2 cellular contexts compared by ENCODE assay signal in genomic region chr20:49505518-49505917, GRCh38.
TF ChIP-seq lines count a peak whose summit lies in the region.

No MANE protein-coding gene starts in this region.

TF ChIP-seq in HepG2, 621 proteins besides CTCF, POLR2A, EP300 and RAD21 (continued from another document):
- no peak for TF ChIP-seq ZNF639 (CRISPR knock-in tag; conservative IDR thresholded peaks at IDR 0.05)
- TF ChIP-seq, protein P1, sequence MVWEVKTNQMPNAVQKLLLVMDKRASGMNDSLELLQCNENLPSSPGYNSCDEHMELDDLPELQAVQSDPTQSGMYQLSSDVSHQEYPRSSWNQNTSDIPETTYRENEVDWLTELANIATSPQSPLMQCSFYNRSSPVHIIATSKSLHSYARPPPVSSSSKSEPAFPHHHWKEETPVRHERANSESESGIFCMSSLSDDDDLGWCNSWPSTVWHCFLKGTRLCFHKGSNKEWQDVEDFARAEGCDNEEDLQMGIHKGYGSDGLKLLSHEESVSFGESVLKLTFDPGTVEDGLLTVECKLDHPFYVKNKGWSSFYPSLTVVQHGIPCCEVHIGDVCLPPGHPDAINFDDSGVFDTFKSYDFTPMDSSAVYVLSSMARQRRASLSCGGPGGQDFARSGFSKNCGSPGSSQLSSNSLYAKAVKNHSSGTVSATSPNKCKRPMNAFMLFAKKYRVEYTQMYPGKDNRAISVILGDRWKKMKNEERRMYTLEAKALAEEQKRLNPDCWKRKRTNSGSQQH (CRISPR knock-in tag; IDR thresholded peaks at IDR 0.05; ENCODE audit: low read depth), result no peak
- no peak for TF ChIP-seq ZNF33A (CRISPR knock-in tag; IDR thresholded peaks at IDR 0.05; ENCODE audit: borderline replicate concordance)
- no peak for TF ChIP-seq MIER3 (CRISPR knock-in tag; IDR thresholded peaks at IDR 0.05; ENCODE audit: borderline replicate concordance)
- TF ChIP-seq ERF (CRISPR knock-in tag; IDR thresholded peaks at IDR 0.05), result no peak
- no peak for TF ChIP-seq THAP11 (CRISPR knock-in tag; IDR thresholded peaks at IDR 0.05)
- TF ChIP-seq, protein P2, sequence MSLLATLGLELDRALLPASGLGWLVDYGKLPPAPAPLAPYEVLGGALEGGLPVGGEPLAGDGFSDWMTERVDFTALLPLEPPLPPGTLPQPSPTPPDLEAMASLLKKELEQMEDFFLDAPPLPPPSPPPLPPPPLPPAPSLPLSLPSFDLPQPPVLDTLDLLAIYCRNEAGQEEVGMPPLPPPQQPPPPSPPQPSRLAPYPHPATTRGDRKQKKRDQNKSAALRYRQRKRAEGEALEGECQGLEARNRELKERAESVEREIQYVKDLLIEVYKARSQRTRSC (CRISPR knock-in tag; IDR thresholded peaks at IDR 0.05; ENCODE audit: low read depth), result no peak
- no peak for TF ChIP-seq PCBP2 (optimal IDR thresholded peaks at IDR 0.05; ENCODE audit: low read depth, low read length, poor library complexity, severe bottlenecking)
- no peak for TF ChIP-seq IKZF4 (CRISPR knock-in tag; IDR thresholded peaks at IDR 0.05; ENCODE audit: borderline replicate concordance, low read depth, not compliant biosample characterization)

TF ChIP-seq in SK-N-SH, 30 proteins besides CTCF, POLR2A, EP300 and RAD21 (continued from another document):
- TF ChIP-seq NRF1 (IDR thresholded peaks at IDR 0.05; ENCODE audit: low read depth, low read length) (0 out of 2 replicates have a peak, but pooled peaks have one; percentile 19), TEAD4 (IDR thresholded peaks at IDR 0.05; ENCODE audit: borderline replicate concordance, insufficient read depth) (no peak), USF1 (IDR thresholded peaks at IDR 0.05; ENCODE audit: borderline replicate concordance, low read depth) (no peak), POLR2AphosphoS5 (IDR thresholded peaks at IDR 0.05; ENCODE audit: low read depth, low read length) (no peak)
- TF ChIP-seq, protein P3, sequence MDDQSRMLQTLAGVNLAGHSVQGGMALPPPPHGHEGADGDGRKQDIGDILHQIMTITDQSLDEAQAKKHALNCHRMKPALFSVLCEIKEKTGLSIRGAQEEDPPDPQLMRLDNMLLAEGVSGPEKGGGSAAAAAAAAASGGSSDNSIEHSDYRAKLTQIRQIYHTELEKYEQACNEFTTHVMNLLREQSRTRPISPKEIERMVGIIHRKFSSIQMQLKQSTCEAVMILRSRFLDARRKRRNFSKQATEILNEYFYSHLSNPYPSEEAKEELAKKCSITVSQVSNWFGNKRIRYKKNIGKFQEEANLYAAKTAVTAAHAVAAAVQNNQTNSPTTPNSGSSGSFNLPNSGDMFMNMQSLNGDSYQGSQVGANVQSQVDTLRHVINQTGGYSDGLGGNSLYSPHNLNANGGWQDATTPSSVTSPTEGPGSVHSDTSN (IDR thresholded peaks at IDR 0.05), result peak; percentile 30; the same call in 1 of the 2 replicates
